Comparison of ENCODE assay signal across 24 cellular contexts in genomic region chr3:48084170-48084569, GRCh38.
DNase-seq lines count a peak whose midpoint lies in the region; ATAC-seq, FAIRE-seq and TF ChIP-seq lines count a peak whose summit lies in the region.
"Had no signal": no experiment of that assay in that cellular context is flagged by ENCODE, and none has a peak within 500 bp of the region (broad histone marks: within the 10 kb centered on the region; RNA-seq: fewer than 3 reads in every experiment).

No MANE protein-coding gene starts in this region.

- peaks cover 13% of the 10 kb centered on the region for H3K36me3 Mint-ChIP-seq in T-helper 2 cell treated with Interferon-gamma antibody and Interleukin-4, amounts not matched to agents 5 μg/mL and 100 μg/mL, for 36 hours (ENCODE audit: low read depth)
- H3K36me3 Mint-ChIP-seq in memory B cell: peaks cover 5% of the 10 kb centered on the region
- peaks cover 10 to 30% of the 10 kb centered on the region in 2 donors for H3K36me3 Mint-ChIP-seq in stimulated activated naive B cell treated with anti-CD40 and anti-IgM and Interleukin-4, amounts not matched to agents 10 μg/mL and 1 μg/mL and 100 μg/mL, for 72 hours

- H3K9ac ChIP-seq in Loucy (ENCODE audit: low read depth, low read length, poor library complexity, severe bottlenecking) (no peak overlapping the region), smooth muscle cell (ENCODE audit: low read depth) (no peak overlapping the region)
- H3K9ac ChIP-seq: BLaER1 had no signal

- H4K20me1 ChIP-seq in Loucy (ENCODE audit: insufficient read depth, low read length, poor library complexity, severe bottlenecking) (peaks cover 30% of the 10 kb centered on the region), smooth muscle cell (ENCODE audit: low read depth) (peaks cover 85% of the 10 kb centered on the region)

- WGBS in smooth muscle cell (ENCODE audit: low lambda C conversion rate): 67% methylated on average over 2 of the region's 2 CpGs

- TF ChIP-seq CTCF in Loucy (conservative IDR thresholded peaks at IDR 0.05; ENCODE audit: low read length): no peak
- no peak for TF ChIP-seq CTCF in smooth muscle cell (IDR thresholded peaks at IDR 0.05; ENCODE audit: borderline replicate concordance, insufficient read depth, poor library complexity, severe bottlenecking)

- no peak overlapping the region for H3K4me3 ChIP-seq in Loucy (ENCODE audit: low read length, poor library complexity, severe bottlenecking)
- no peak overlapping the region for H3K4me3 ChIP-seq in smooth muscle cell
- H3K4me3 ChIP-seq: adrenal gland, BLaER1, dorsolateral prefrontal cortex, MG63 had no signal

- no peaks in the 10 kb centered on the region for H3K27me3 Mint-ChIP-seq in T-helper 2 cell treated with Interferon-gamma antibody and Interleukin-4, amounts not matched to agents 5 μg/mL and 100 μg/mL, for 36 hours (ENCODE audit: low read depth)
- H3K27me3 Mint-ChIP-seq in memory B cell: no peaks in the 10 kb centered on the region
- no peaks in the 10 kb centered on the region for H3K27me3 Mint-ChIP-seq in stimulated activated naive B cell treated with anti-CD40 and anti-IgM and Interleukin-4, amounts not matched to agents 10 μg/mL and 1 μg/mL and 100 μg/mL, for 72 hours

- no peaks in the 10 kb centered on the region for H3K9me3 Mint-ChIP-seq in T-helper 2 cell treated with Interferon-gamma antibody and Interleukin-4, amounts not matched to agents 5 μg/mL and 100 μg/mL, for 36 hours
- H3K9me3 Mint-ChIP-seq in memory B cell: no peaks in the 10 kb centered on the region
- H3K9me3 Mint-ChIP-seq in stimulated activated naive B cell treated with anti-CD40 and anti-IgM and Interleukin-4, amounts not matched to agents 10 μg/mL and 1 μg/mL and 100 μg/mL, for 72 hours: no peaks in the 10 kb centered on the region

- no peak for FAIRE-seq in GM19239 (lab: Jason Lieb, UNC)
- FAIRE-seq: small intestine, urothelium cell line had no signal

- H3K36me3 ChIP-seq in Loucy (ENCODE audit: insufficient read depth, low read length): no peaks in the 10 kb centered on the region
- H3K36me3 ChIP-seq in smooth muscle cell (ENCODE audit: low read depth): no peaks in the 10 kb centered on the region

- no peaks in the 10 kb centered on the region for H3K9me2 ChIP-seq in Loucy (replicated peaks; ENCODE audit: low read depth, low read length)

- peaks cover 61% of the 10 kb centered on the region for H3K79me2 ChIP-seq in Loucy (ENCODE audit: insufficient read depth, low read length)
- H3K79me2 ChIP-seq in smooth muscle cell (ENCODE audit: low read depth): peaks cover 90% of the 10 kb centered on the region

- H3K4me3 Mint-ChIP-seq in T-helper 2 cell treated with Interferon-gamma antibody and Interleukin-4, amounts not matched to agents 5 μg/mL and 100 μg/mL, for 36 hours: no peak overlapping the region
- no peak overlapping the region for H3K4me3 Mint-ChIP-seq in memory B cell
- no peak overlapping the region for H3K4me3 Mint-ChIP-seq in stimulated activated naive B cell treated with anti-CD40 and anti-IgM and Interleukin-4, amounts not matched to agents 10 μg/mL and 1 μg/mL and 100 μg/mL, for 72 hours

- H3K27ac Mint-ChIP-seq in T-helper 2 cell treated with Interferon-gamma antibody and Interleukin-4, amounts not matched to agents 5 μg/mL and 100 μg/mL, for 36 hours: peak overlapping the region; percentile 42
- H3K27ac Mint-ChIP-seq in memory B cell: peak overlapping the region; percentile 17
- no peak overlapping the region for H3K27ac Mint-ChIP-seq in stimulated activated naive B cell treated with anti-CD40 and anti-IgM and Interleukin-4, amounts not matched to agents 10 μg/mL and 1 μg/mL and 100 μg/mL, for 72 hours

- H3K4me1 ChIP-seq in Loucy (ENCODE audit: insufficient read depth, low read length, poor library complexity, severe bottlenecking) (peaks cover 27% of the 10 kb centered on the region), smooth muscle cell (ENCODE audit: low read depth) (peaks cover 12% of the 10 kb centered on the region)

- H3F3A ChIP-seq in Loucy (ENCODE audit: low read depth): no peaks in the 10 kb centered on the region
- peaks cover 2% of the 10 kb centered on the region for H3F3A ChIP-seq in smooth muscle cell (ENCODE audit: low read depth)

- H3K9me3 ChIP-seq in Loucy (ENCODE audit: insufficient read depth, low read depth, low read length) (no peaks in the 10 kb centered on the region), smooth muscle cell (replicated peaks; ENCODE audit: low read depth) (no peaks in the 10 kb centered on the region)
- H3K9me3 ChIP-seq: adrenal gland, BLaER1, MG63 had no signal

- H3K27me3 ChIP-seq in Loucy (ENCODE audit: insufficient read depth, low read length, poor library complexity, severe bottlenecking) (no peaks in the 10 kb centered on the region), smooth muscle cell (ENCODE audit: low read depth) (no peaks in the 10 kb centered on the region)
- H3K27me3 ChIP-seq: adrenal gland, BLaER1, dorsolateral prefrontal cortex, MG63 had no signal

- H3K4me2 ChIP-seq in Loucy (ENCODE audit: low read depth, low read length, poor library complexity, severe bottlenecking) (peak overlapping the region; percentile 35), smooth muscle cell (peak overlapping the region; percentile 45)
- H3K4me2 ChIP-seq: BLaER1 had no signal

- ATAC-seq in memory B cell (ENCODE audit: low read depth): no peak
- ATAC-seq in stimulated activated naive B cell treated with anti-CD40 and anti-IgM and Interleukin-4, amounts not matched to agents 10 μg/mL and 1 μg/mL and 100 μg/mL, for 72 hours (replicated peaks): no peak
- ATAC-seq: stimulated activated naive CD8-positive, alpha-beta T cell treated with anti-CD3 and anti-CD28 coated beads, Interleukin-15, Interleukin-2, amounts not matched to agents 100 U/mL and 50 U/mL, for 24 hours had no signal

- no peak overlapping the region for H2AFZ ChIP-seq in Loucy (ENCODE audit: low read length)
- no peak overlapping the region for H2AFZ ChIP-seq in smooth muscle cell (ENCODE audit: low read depth)

- H3K27ac ChIP-seq in smooth muscle cell (ENCODE audit: low read depth): peak overlapping the region; percentile 95
- H3K27ac ChIP-seq: BLaER1 had no signal

- peaks cover 27% of the 10 kb centered on the region for H3K4me1 Mint-ChIP-seq in T-helper 2 cell treated with Interferon-gamma antibody and Interleukin-4, amounts not matched to agents 5 μg/mL and 100 μg/mL, for 36 hours (ENCODE audit: low read depth)
- H3K4me1 Mint-ChIP-seq in memory B cell: peaks cover 26% of the 10 kb centered on the region
- H3K4me1 Mint-ChIP-seq in stimulated activated naive B cell treated with anti-CD40 and anti-IgM and Interleukin-4, amounts not matched to agents 10 μg/mL and 1 μg/mL and 100 μg/mL, for 72 hours: peaks cover 9 to 31% of the 10 kb centered on the region in 2 donors

- DNase-seq in T-helper 2 cell treated with Interferon-gamma antibody and Interleukin-4, amounts not matched to agents 5 μg/mL and 100 μg/mL, for 36 hours (ENCODE audit: low spot score): no peak
- DNase-seq in T-helper 2 cell (no peak), memory B cell (ENCODE audit: low spot score in 2 of 2) (no peak), smooth muscle cell (lab: John Stamatoyannopoulos, UW; ENCODE audit: unreplicated experiment) (no peak), GM19239 (ENCODE audit: insufficient read length, low spot score) (no peak), NCI-H2227 treated with DMSO at 0.1 percent for 48 hours (lab: John Stamatoyannopoulos, UW) (no peak)
- DNase-seq in stimulated activated naive B cell treated with anti-CD40 and anti-IgM and Interleukin-4, amounts not matched to agents 10 μg/mL and 1 μg/mL and 100 μg/mL, for 72 hours: no peak
- DNase-seq: 8988T; activated CD4-positive, alpha-beta T cell treated with anti-CD3 and anti-CD28 coated beads for 4 hours; activated effector memory CD4-positive, alpha-beta T cell treated with anti-CD3 and anti-CD28 coated beads, Interleukin-2, amount 50 U/mL, for 16 hours; dorsolateral prefrontal cortex; erythroblast; foreskin melanocyte; IMR-90; MG63; NCI-H1417 treated with DMSO at 0.1 percent for 48 hours; NCI-H69; small intestine; stimulated activated CD4-positive, alpha-beta T cell treated with anti-CD3 and anti-CD28 coated beads, Interleukin-2, amount 100 ng/mL, for 48 hours; stimulated activated naive CD8-positive, alpha-beta T cell treated with anti-CD3 and anti-CD28 coated beads, Interleukin-15, Interleukin-2, amounts not matched to agents 100 U/mL and 50 U/mL, for 24 hours had no signal
